ENCODE assay signal across 9 cellular contexts in the genomic region with DNA sequence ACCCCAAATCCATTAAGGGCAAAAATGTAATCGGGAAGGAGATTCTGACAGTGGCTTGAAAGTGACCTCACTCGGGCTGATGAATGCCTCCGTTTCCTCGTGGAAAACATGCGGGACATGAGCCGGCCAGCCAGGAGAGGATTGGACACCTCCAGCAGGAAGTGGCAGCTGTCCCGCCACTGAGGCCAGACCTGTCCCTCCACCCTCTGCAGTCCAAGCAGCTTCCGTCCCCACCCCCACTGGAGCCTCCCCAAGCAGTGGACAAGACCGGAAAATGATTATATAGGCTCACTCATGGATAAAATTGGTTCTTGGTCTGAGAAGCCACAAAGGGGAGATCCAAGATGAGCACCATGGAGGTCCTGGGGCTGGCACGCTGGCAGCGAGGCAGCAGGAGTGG.
"Had no signal": no experiment of that assay in that cellular context is flagged by ENCODE, and none has a peak within 500 bp of the region (broad histone marks: within the 10 kb centered on the region; RNA-seq: fewer than 3 reads in every experiment).

No MANE protein-coding gene starts in this region.

- H3K4me3 ChIP-seq: GM23248, K562 had no signal

- H3K27ac Mint-ChIP-seq: H9 had no signal

- H2AFZ ChIP-seq: GM23248 had no signal

- H3K9ac ChIP-seq: GM23248 had no signal

- DNase-seq: GM23248, GOT3, H9, HCEC 1CT, IMR-90, KG1 had no signal

- H3K9me3 Mint-ChIP-seq: H9 had no signal

- H3K27ac ChIP-seq: GM23248, HL-60 had no signal

- H3K4me3 Mint-ChIP-seq: H9 had no signal

- FAIRE-seq: H54, K562 had no signal

- ATAC-seq: K562 had no signal
